30 cellular contexts compared by ENCODE assay signal in the genomic region with DNA sequence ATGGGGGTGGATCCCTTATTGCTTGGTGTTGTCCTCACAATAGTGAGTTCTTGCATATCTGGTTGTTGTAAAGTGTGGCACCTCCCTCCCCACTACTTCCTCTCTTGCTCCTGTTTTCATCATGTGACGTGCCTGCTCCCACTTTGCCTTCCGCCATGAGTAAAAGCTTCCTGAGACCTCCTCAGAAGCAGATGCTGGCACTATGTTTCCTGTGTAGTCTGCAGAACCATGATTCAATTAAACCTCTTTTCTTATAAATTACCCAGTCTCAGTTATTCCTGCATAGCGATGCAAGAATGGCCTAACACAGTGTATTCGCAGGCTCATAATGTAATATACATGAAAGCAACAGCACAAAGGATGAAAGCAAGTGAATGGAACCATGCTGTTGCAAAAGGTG. TPM values are rescaled to one million over a fixed set of nuclear protein-coding genes. Genes with fewer than 3 reads are reported as not detected.
DNase-seq lines count a peak whose midpoint lies in the region; ATAC-seq and TF ChIP-seq lines count a peak whose summit lies in the region.
"Had no signal": no experiment of that assay in that cellular context is flagged by ENCODE, and none has a peak within 500 bp of the region (broad histone marks: within the 10 kb centered on the region; RNA-seq: fewer than 3 reads in every experiment).

No MANE protein-coding gene starts in this region.

- H3K4me3 ChIP-seq in left lung, result no peak overlapping the region
- no peak overlapping the region for H3K4me3 ChIP-seq in psoas muscle
- H3K4me3 ChIP-seq: BLaER1 treated with 17β-estradiol and CSF1 and Interleukin-3, amounts not matched to agents 10 nM and 100 nM; esophagus muscularis mucosa; thoracic aorta had no signal

- peaks cover 28% of the 10 kb centered on the region for H3K4me1 Mint-ChIP-seq in activated T-cell treated with anti-CD3 and anti-CD28 coated beads, Interleukin-2, amount 50 U/mL, for 72 hours (ENCODE audit: low read depth)
- peaks cover 30% of the 10 kb centered on the region for H3K4me1 Mint-ChIP-seq in WTC11

- H3K27ac ChIP-seq in left lung (no peak overlapping the region), psoas muscle (no peak overlapping the region)
- H3K27ac ChIP-seq: BLaER1 treated with 17β-estradiol and CSF1 and Interleukin-3, amounts not matched to agents 10 nM and 100 nM; esophagus muscularis mucosa; thoracic aorta had no signal

- H3K9me3 Mint-ChIP-seq in activated T-cell treated with anti-CD3 and anti-CD28 coated beads, Interleukin-2, amount 50 U/mL, for 72 hours, result peaks cover 0 to 4% of the 10 kb centered on the region in 2 donors
- peaks cover 18% of the 10 kb centered on the region for H3K9me3 Mint-ChIP-seq in WTC11
- H3K9me3 Mint-ChIP-seq: effector memory CD8-positive, alpha-beta T cell had no signal

- H3K27me3 Mint-ChIP-seq in activated T-cell treated with anti-CD3 and anti-CD28 coated beads, Interleukin-2, amount 50 U/mL, for 72 hours (ENCODE audit: low read depth), result no peaks in the 10 kb centered on the region
- no peaks in the 10 kb centered on the region for H3K27me3 Mint-ChIP-seq in WTC11 (ENCODE audit: low read depth)
- H3K27me3 Mint-ChIP-seq: effector memory CD8-positive, alpha-beta T cell had no signal

- peak overlapping the region in 1 of 2 donors; percentile 32 for H3K4me3 Mint-ChIP-seq in activated T-cell treated with anti-CD3 and anti-CD28 coated beads, Interleukin-2, amount 50 U/mL, for 72 hours
- no peak overlapping the region for H3K4me3 Mint-ChIP-seq in WTC11
- H3K4me3 Mint-ChIP-seq: effector memory CD8-positive, alpha-beta T cell had no signal

- H3K27me3 ChIP-seq in left lung (no peaks in the 10 kb centered on the region), psoas muscle (ENCODE audit: insufficient read depth in 3 of 3, low read length in 2 of 3) (no peaks in the 10 kb centered on the region)
- H3K27me3 ChIP-seq: BLaER1 treated with 17β-estradiol and CSF1 and Interleukin-3, amounts not matched to agents 10 nM and 100 nM; esophagus muscularis mucosa had no signal

- peak in 1 of 2 donors; percentile 36 for ATAC-seq in activated T-cell treated with anti-CD3 and anti-CD28 coated beads, Interleukin-2, amount 50 U/mL, for 72 hours (replicated peaks in 1 of 2)
- ATAC-seq in WTC11 (peak; percentile 22; the same call in 1 of the 2 replicates), left lung (peak; percentile 17), psoas muscle (no peak)
- ATAC-seq: effector memory CD8-positive, alpha-beta T cell; left ventricle myocardium superior; sciatic nerve; stimulated activated naive CD8-positive, alpha-beta T cell treated with anti-CD3 and anti-CD28 coated beads, Interleukin-15, Interleukin-2, amounts not matched to agents 100 U/mL and 50 U/mL, for 24 hours had no signal

- POLR2A ChIA-PET in WTC11 (lab: Charles Lee), result no interaction called here

- no peaks in the 10 kb centered on the region for H3K36me3 ChIP-seq in left lung
- peaks cover 0 to 7% of the 10 kb centered on the region in 2 donors for H3K36me3 ChIP-seq in psoas muscle (ENCODE audit: insufficient read depth in 1 of 2, low read depth in 1 of 2)
- H3K36me3 ChIP-seq: thoracic aorta had no signal

- H3K27ac Mint-ChIP-seq in activated T-cell treated with anti-CD3 and anti-CD28 coated beads, Interleukin-2, amount 50 U/mL, for 72 hours, result peak overlapping the region; percentile 88
- H3K27ac Mint-ChIP-seq in WTC11, result peak overlapping the region; percentile 24

- peaks cover 0 to 5% of the 10 kb centered on the region in 2 donors for H3K4me1 ChIP-seq in left lung
- no peaks in the 10 kb centered on the region for H3K4me1 ChIP-seq in psoas muscle
- H3K4me1 ChIP-seq: esophagus muscularis mucosa had no signal

- TF ChIP-seq CTCF in WTC11 (IDR thresholded peaks at IDR 0.05) (no peak), left lung (IDR thresholded peaks at IDR 0.05) (no peak), psoas muscle (IDR thresholded peaks at IDR 0.05) (no peak)

- CTCF ChIA-PET in WTC11 (lab: Charles Lee), result interaction anchor here (1.6 kb wide), 1 partner anchor 9 kb away, joined by 4 read pairs; no protein-coding TSS in a partner anchor

- WGBS in psoas muscle, 3 donors, result 95 to 98% (median 97%) methylated on average over 4 of the region's 4 CpGs

- intact Hi-C loops in left lung (cut with DNase I), result no loop called here
- intact Hi-C loops in psoas muscle (cut with DNase I), result no loop called here

- H3K36me3 Mint-ChIP-seq in activated T-cell treated with anti-CD3 and anti-CD28 coated beads, Interleukin-2, amount 50 U/mL, for 72 hours (ENCODE audit: insufficient read depth in 2 of 2), result peaks cover 3 to 10% of the 10 kb centered on the region in 2 donors
- peaks cover 18% of the 10 kb centered on the region for H3K36me3 Mint-ChIP-seq in WTC11

- H3K9me3 ChIP-seq in left lung (no peaks in the 10 kb centered on the region), psoas muscle (no peaks in the 10 kb centered on the region)
- H3K9me3 ChIP-seq: esophagus muscularis mucosa, thoracic aorta had no signal

- DNase-seq in activated T-cell treated with anti-CD3 and anti-CD28 coated beads, Interleukin-2, amount 50 U/mL, for 72 hours, result no peak
- no peak for DNase-seq in activated T-cell treated with anti-CD3 and anti-CD28 coated beads for 4 hours
- peak; percentile 67 to 73 for DNase-seq in Kasumi-1 (lab: John Stamatoyannopoulos, UW)
- no peak for DNase-seq in WTC11 (ENCODE audit: low spot score)
- no peak for DNase-seq in left lung
- DNase-seq in psoas muscle, result no peak
- no peak for DNase-seq in stimulated activated CD4-positive, alpha-beta T cell treated with anti-CD3 and anti-CD28 coated beads, Interleukin-4, amount 100 ng/mL, for 24 hours
- no peak for DNase-seq in activated effector memory CD4-positive, alpha-beta T cell treated with anti-CD3 and anti-CD28 coated beads, Interleukin-2, amount 50 U/mL, for 16 hours
- DNase-seq: activated CD4-positive, CD25-positive, alpha-beta regulatory T cell treated with anti-CD3 and anti-CD28 coated beads, Interleukin-2, amount 50 U/mL, for 72 hours; amygdala; Calu3; effector memory CD8-positive, alpha-beta T cell; hippocampal formation; Karpas-422; left ventricle myocardium superior; NCI-H2107; posterior cingulate gyrus; stimulated activated naive CD8-positive, alpha-beta T cell treated with anti-CD3 and anti-CD28 coated beads, Interleukin-15, Interleukin-2, amounts not matched to agents 100 U/mL and 50 U/mL, for 24 hours; T1000 had no signal

TF ChIP-seq in WTC11, 78 proteins besides CTCF, POLR2A, EP300 and RAD21:
- TF ChIP-seq ZNF512 (CRISPR knock-in tag; IDR thresholded peaks at IDR 0.05; ENCODE audit: borderline replicate concordance) (no peak), FOXK1 (CRISPR knock-in tag; IDR thresholded peaks at IDR 0.05) (no peak), FOXJ3 (CRISPR knock-in tag; IDR thresholded peaks at IDR 0.05; ENCODE audit: borderline replicate concordance) (no peak), KAT7 (CRISPR knock-in tag; IDR thresholded peaks at IDR 0.05; ENCODE audit: borderline replicate concordance) (no peak), USF1 (CRISPR knock-in tag; IDR thresholded peaks at IDR 0.05) (peak; percentile 36; the same call in 1 of the 2 replicates)

RNA-seq across cellular contexts. Expression of gene ANKRD60, which starts 28.4 kb away (rescaled TPM):
- not detected for total RNA-seq in activated T-cell treated with anti-CD3 and anti-CD28 coated beads, Interleukin-2, amount 50 U/mL, for 72 hours
- total RNA-seq in WTC11 (2021), result not detected in 3 replicates
- total RNA-seq in left lung, result not detected
- total RNA-seq in psoas muscle, result not detected
- polyA plus RNA-seq in psoas muscle, result not detected
- total RNA-seq: bronchial epithelial cell, Calu3, esophagus muscularis mucosa, frontal cortex, H4, HT1080, left ventricle myocardium superior, mononuclear cell, NCI-H460, sciatic nerve, thoracic aorta had no signal
- polyA plus RNA-seq: neural cell had no signal

RNA-seq across cellular contexts. Expression of gene RAB22A, which starts 52.7 kb away (rescaled TPM):
- total RNA-seq in activated T-cell treated with anti-CD3 and anti-CD28 coated beads, Interleukin-2, amount 50 U/mL, for 72 hours, result 10 to 100 TPM; 12.3 to 13.2 TPM
- total RNA-seq in WTC11 (2021) (5.7 to 6.6 TPM (median 6.0 TPM) in 3 replicates), left lung (10 to 100 TPM; 20.4 to 26.2 TPM), psoas muscle (1 to 10 TPM; 7.1 to 8.5 (median 8.1) TPM)
- 1 to 10 TPM; 3.6 to 8.1 (median 6.3) TPM for polyA plus RNA-seq in psoas muscle

Comparison
In these comparisons a context has a peak if more than half of its experiments do, and no peak if none do; other contexts are left out.
1. ATAC-seq: peak in WTC11 (single experiment) and left lung (single experiment); none in psoas muscle (0 of 4).
2. DNase-seq: peak in Kasumi-1 (2 of 2); none in activated T-cell treated with anti-CD3 and anti-CD28 coated beads, Interleukin-2, amount 50 U/mL, for 72 hours (0 of 2), activated T-cell treated with anti-CD3 and anti-CD28 coated beads for 4 hours (single experiment), WTC11 (single experiment), left lung (0 of 2), psoas muscle (0 of 2), stimulated activated CD4-positive, alpha-beta T cell treated with anti-CD3 and anti-CD28 coated beads, Interleukin-4, amount 100 ng/mL, for 24 hours (single experiment) and activated effector memory CD4-positive, alpha-beta T cell treated with anti-CD3 and anti-CD28 coated beads, Interleukin-2, amount 50 U/mL, for 16 hours (single experiment).